Comparison of ENCODE assay signal across 1 cellular context in the genomic region with DNA sequence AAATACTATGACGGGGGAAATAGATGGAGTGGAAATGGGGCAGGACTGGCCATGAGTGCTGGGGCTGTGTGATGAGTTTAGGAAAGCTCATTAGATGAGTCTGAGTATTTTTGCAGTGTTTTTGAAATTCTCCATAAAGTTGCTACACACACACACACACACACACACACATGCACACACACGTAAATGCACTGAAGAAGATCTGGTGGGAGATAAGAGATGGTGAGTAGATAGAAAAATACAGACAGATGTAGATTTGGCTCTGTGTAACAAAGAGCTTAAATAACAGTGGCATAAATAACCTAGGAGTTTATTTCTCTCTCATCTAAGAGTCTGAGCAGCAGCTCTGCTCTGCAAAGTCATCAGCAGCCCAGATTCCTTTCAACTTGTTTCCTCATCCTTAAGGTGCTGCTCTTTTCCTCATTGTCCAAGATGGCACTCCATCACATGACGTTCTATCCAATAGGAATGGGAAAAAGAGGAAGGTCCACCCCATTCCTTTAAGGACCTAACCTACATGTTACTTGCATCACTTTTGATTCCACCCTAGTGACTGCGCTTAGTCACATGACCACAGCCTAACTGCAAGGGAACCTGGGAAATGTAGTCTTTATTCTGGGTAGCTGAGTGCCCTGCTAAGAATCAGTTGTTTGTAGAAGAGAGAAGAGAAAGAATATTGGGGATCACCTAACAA.
A peak's percentile ranks its signal among the peaks of the same experiment; 100 is the strongest.
TF ChIP-seq lines count a peak whose summit lies in the region.

No MANE protein-coding gene starts in this region.

TF ChIP-seq in K562, 482 proteins besides CTCF, POLR2A, EP300 and RAD21 (continued from another document and continues in another):
- TF ChIP-seq FOXK2 (conservative IDR thresholded peaks at IDR 0.05 in 1 of 2, IDR thresholded peaks at IDR 0.05 in 1 of 2; ENCODE audit: low read depth in 2 of 2) (0 out of 4 replicates have a peak, but pooled peaks of 1 of the 2 experiments have one; percentile 21), NFIC (IDR thresholded peaks at IDR 0.05) (peak; percentile 40; the same call in 1 of the 2 replicates), RCOR1 (IDR thresholded peaks at IDR 0.05; ENCODE audit: borderline replicate concordance in 1 of 2, low read depth in 2 of 2, low read length in 2 of 2) (peak in 1 of 2 experiments; percentile 52; a peak in 1 of 4 replicates), SIX5 (IDR thresholded peaks at IDR 0.05; ENCODE audit: borderline replicate concordance in 1 of 2, insufficient read depth in 1 of 2, low read depth in 1 of 2, low read length in 2 of 2) (peak; percentile 72 to 77), C11orf30 (IDR thresholded peaks at IDR 0.05; ENCODE audit: low read depth) (no peak; the same call in 1 of the 2 replicates), ZNF140 (CRISPR knock-in tag; IDR thresholded peaks at IDR 0.05) (no peak), NCOA4 (IDR thresholded peaks at IDR 0.05; ENCODE audit: partially characterized antibody) (no peak), ETV1 (tag; conservative IDR thresholded peaks at IDR 0.05; ENCODE audit: low read depth) (no peak), HNRNPLL (IDR thresholded peaks at IDR 0.05; ENCODE audit: low read depth, low read length, poor library complexity, severe bottlenecking) (no peak), PTRF (tag; IDR thresholded peaks at IDR 0.05) (no peak), ESRRA (IDR thresholded peaks at IDR 0.05; ENCODE audit: borderline replicate concordance, low read depth) (no peak), GTF2A2 (tag; IDR thresholded peaks at IDR 0.05) (no peak), SIRT6 (IDR thresholded peaks at IDR 0.05; ENCODE audit: low read depth, low read length) (no peak), MCM3 (IDR thresholded peaks at IDR 0.05) (no peak), ZBTB7A (IDR thresholded peaks at IDR 0.05; ENCODE audit: borderline replicate concordance, control insufficient read depth, low read depth, low read length) (no peak), GABPB2 (CRISPR knock-in tag; conservative IDR thresholded peaks at IDR 0.05) (no peak), PHB2 (IDR thresholded peaks at IDR 0.05; ENCODE audit: low read depth) (no peak), NCOA1 (IDR thresholded peaks at IDR 0.05; ENCODE audit: low read depth) (no peak), CBX2 (IDR thresholded peaks at IDR 0.05; ENCODE audit: insufficient read depth, low read length, poor library complexity, severe bottlenecking) (no peak), ZNF830 (CRISPR knock-in tag; IDR thresholded peaks at IDR 0.05) (no peak), NFRKB (IDR thresholded peaks at IDR 0.05; ENCODE audit: low read depth) (no peak), SAP30 (IDR thresholded peaks at IDR 0.05; ENCODE audit: borderline replicate concordance, insufficient read depth, low read depth, low read length, poor library complexity, severe bottlenecking) (no peak), OTX1 (CRISPR knock-in tag; IDR thresholded peaks at IDR 0.05) (no peak), ZNF24 (IDR thresholded peaks at IDR 0.05) (no peak), NR2C2 (CRISPR knock-in tag; IDR thresholded peaks at IDR 0.05) (no peak), NR2C2 (tag; IDR thresholded peaks at IDR 0.05) (no peak; the same call in 1 of the 2 replicates), SP1 (CRISPR knock-in tag; IDR thresholded peaks at IDR 0.05) (no peak), HOXB6 (CRISPR knock-in tag; IDR thresholded peaks at IDR 0.05; ENCODE audit: borderline replicate concordance) (no peak), EP400 (IDR thresholded peaks at IDR 0.05) (no peak), KAT8 (IDR thresholded peaks at IDR 0.05; ENCODE audit: low read depth) (no peak), ZNF79 (CRISPR knock-in tag; IDR thresholded peaks at IDR 0.05; ENCODE audit: low read depth) (no peak), NCOA6 (IDR thresholded peaks at IDR 0.05) (no peak), SRSF7 (optimal IDR thresholded peaks at IDR 0.05; ENCODE audit: low read depth, low read length) (no peak), KHSRP (IDR thresholded peaks at IDR 0.05) (no peak), CBFB (CRISPR knock-in tag; IDR thresholded peaks at IDR 0.05) (no peak), ZNF695 (CRISPR knock-in tag; IDR thresholded peaks at IDR 0.05) (no peak), SRF (CRISPR knock-in tag; IDR thresholded peaks at IDR 0.05) (peak in 1 of 2 experiments; percentile 90; a peak in 1 of 4 replicates), ZNF444 (CRISPR knock-in tag; IDR thresholded peaks at IDR 0.05) (no peak), MEF2D (tag; conservative IDR thresholded peaks at IDR 0.05; ENCODE audit: low read depth) (no peak), ZKSCAN8 (CRISPR knock-in tag; IDR thresholded peaks at IDR 0.05) (no peak), YY1 (IDR thresholded peaks at IDR 0.05; ENCODE audit: borderline replicate concordance in 1 of 3, control insufficient read depth in 1 of 3, extremely low read depth in 1 of 3, insufficient read depth in 3 of 3, insufficient read length in 1 of 3, insufficient replicate concordance in 2 of 3, low read depth in 1 of 3, low read length in 2 of 3) (no peak), ZBED1 (IDR thresholded peaks at IDR 0.05) (no peak), ZNF224 (CRISPR knock-in tag; IDR thresholded peaks at IDR 0.05) (no peak), ASH1L (IDR thresholded peaks at IDR 0.05; ENCODE audit: borderline replicate concordance, low read depth, partially characterized antibody) (no peak), YBX1 (IDR thresholded peaks at IDR 0.05) (no peak), E2F3 (CRISPR knock-in tag; IDR thresholded peaks at IDR 0.05) (no peak), ZNF175 (CRISPR knock-in tag; IDR thresholded peaks at IDR 0.05; ENCODE audit: low read depth) (no peak), TOE1 (IDR thresholded peaks at IDR 0.05; ENCODE audit: borderline replicate concordance) (peak; percentile 97), TOE1 (CRISPR knock-in tag; IDR thresholded peaks at IDR 0.05; ENCODE audit: borderline replicate concordance, low read depth) (no peak), HDAC1 (IDR thresholded peaks at IDR 0.05) (no peak), FOSL1 (tag; conservative IDR thresholded peaks at IDR 0.05) (peak; percentile 27; the same call in 1 of the 2 replicates), TRIM24 (IDR thresholded peaks at IDR 0.05) (peak in 1 of 2 experiments; percentile 63; a peak in 1 of 4 replicates)
- TF ChIP-seq, protein P1, sequence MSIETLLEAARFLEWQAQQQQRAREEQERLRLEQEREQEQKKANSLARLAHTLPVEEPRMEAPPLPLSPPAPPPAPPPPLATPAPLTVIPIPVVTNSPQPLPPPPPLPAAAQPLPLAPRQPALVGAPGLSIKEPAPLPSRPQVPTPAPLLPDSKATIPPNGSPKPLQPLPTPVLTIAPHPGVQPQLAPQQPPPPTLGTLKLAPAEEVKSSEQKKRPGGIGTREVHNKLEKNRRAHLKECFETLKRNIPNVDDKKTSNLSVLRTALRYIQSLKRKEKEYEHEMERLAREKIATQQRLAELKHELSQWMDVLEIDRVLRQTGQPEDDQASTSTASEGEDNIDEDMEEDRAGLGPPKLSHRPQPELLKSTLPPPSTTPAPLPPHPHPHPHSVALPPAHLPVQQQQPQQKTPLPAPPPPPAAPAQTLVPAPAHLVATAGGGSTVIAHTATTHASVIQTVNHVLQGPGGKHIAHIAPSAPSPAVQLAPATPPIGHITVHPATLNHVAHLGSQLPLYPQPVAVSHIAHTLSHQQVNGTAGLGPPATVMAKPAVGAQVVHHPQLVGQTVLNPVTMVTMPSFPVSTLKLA (conservative IDR thresholded peaks at IDR 0.05): no peak
- TF ChIP-seq, protein P2, sequence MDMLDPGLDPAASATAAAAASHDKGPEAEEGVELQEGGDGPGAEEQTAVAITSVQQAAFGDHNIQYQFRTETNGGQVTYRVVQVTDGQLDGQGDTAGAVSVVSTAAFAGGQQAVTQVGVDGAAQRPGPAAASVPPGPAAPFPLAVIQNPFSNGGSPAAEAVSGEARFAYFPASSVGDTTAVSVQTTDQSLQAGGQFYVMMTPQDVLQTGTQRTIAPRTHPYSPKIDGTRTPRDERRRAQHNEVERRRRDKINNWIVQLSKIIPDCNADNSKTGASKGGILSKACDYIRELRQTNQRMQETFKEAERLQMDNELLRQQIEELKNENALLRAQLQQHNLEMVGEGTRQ (CRISPR knock-in tag; IDR thresholded peaks at IDR 0.05): peak; percentile 95
- TF ChIP-seq, protein P3, sequence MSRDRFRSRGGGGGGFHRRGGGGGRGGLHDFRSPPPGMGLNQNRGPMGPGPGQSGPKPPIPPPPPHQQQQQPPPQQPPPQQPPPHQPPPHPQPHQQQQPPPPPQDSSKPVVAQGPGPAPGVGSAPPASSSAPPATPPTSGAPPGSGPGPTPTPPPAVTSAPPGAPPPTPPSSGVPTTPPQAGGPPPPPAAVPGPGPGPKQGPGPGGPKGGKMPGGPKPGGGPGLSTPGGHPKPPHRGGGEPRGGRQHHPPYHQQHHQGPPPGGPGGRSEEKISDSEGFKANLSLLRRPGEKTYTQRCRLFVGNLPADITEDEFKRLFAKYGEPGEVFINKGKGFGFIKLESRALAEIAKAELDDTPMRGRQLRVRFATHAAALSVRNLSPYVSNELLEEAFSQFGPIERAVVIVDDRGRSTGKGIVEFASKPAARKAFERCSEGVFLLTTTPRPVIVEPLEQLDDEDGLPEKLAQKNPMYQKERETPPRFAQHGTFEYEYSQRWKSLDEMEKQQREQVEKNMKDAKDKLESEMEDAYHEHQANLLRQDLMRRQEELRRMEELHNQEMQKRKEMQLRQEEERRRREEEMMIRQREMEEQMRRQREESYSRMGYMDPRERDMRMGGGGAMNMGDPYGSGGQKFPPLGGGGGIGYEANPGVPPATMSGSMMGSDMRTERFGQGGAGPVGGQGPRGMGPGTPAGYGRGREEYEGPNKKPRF (IDR thresholded peaks at IDR 0.05; ENCODE audit: low read depth, low read length): no peak
- TF ChIP-seq, protein P4, sequence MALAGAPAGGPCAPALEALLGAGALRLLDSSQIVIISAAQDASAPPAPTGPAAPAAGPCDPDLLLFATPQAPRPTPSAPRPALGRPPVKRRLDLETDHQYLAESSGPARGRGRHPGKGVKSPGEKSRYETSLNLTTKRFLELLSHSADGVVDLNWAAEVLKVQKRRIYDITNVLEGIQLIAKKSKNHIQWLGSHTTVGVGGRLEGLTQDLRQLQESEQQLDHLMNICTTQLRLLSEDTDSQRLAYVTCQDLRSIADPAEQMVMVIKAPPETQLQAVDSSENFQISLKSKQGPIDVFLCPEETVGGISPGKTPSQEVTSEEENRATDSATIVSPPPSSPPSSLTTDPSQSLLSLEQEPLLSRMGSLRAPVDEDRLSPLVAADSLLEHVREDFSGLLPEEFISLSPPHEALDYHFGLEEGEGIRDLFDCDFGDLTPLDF (CRISPR knock-in tag; IDR thresholded peaks at IDR 0.05): no peak
- TF ChIP-seq, protein P5, sequence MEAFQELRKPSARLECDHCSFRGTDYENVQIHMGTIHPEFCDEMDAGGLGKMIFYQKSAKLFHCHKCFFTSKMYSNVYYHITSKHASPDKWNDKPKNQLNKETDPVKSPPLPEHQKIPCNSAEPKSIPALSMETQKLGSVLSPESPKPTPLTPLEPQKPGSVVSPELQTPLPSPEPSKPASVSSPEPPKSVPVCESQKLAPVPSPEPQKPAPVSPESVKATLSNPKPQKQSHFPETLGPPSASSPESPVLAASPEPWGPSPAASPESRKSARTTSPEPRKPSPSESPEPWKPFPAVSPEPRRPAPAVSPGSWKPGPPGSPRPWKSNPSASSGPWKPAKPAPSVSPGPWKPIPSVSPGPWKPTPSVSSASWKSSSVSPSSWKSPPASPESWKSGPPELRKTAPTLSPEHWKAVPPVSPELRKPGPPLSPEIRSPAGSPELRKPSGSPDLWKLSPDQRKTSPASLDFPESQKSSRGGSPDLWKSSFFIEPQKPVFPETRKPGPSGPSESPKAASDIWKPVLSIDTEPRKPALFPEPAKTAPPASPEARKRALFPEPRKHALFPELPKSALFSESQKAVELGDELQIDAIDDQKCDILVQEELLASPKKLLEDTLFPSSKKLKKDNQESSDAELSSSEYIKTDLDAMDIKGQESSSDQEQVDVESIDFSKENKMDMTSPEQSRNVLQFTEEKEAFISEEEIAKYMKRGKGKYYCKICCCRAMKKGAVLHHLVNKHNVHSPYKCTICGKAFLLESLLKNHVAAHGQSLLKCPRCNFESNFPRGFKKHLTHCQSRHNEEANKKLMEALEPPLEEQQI (IDR thresholded peaks at IDR 0.05): no peak
- TF ChIP-seq, protein P6, sequence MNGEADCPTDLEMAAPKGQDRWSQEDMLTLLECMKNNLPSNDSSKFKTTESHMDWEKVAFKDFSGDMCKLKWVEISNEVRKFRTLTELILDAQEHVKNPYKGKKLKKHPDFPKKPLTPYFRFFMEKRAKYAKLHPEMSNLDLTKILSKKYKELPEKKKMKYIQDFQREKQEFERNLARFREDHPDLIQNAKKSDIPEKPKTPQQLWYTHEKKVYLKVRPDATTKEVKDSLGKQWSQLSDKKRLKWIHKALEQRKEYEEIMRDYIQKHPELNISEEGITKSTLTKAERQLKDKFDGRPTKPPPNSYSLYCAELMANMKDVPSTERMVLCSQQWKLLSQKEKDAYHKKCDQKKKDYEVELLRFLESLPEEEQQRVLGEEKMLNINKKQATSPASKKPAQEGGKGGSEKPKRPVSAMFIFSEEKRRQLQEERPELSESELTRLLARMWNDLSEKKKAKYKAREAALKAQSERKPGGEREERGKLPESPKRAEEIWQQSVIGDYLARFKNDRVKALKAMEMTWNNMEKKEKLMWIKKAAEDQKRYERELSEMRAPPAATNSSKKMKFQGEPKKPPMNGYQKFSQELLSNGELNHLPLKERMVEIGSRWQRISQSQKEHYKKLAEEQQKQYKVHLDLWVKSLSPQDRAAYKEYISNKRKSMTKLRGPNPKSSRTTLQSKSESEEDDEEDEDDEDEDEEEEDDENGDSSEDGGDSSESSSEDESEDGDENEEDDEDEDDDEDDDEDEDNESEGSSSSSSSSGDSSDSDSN (IDR thresholded peaks at IDR 0.05; ENCODE audit: borderline replicate concordance in 1 of 2, low read depth in 2 of 2, low read length in 2 of 2): no peak
- TF ChIP-seq, protein P7, sequence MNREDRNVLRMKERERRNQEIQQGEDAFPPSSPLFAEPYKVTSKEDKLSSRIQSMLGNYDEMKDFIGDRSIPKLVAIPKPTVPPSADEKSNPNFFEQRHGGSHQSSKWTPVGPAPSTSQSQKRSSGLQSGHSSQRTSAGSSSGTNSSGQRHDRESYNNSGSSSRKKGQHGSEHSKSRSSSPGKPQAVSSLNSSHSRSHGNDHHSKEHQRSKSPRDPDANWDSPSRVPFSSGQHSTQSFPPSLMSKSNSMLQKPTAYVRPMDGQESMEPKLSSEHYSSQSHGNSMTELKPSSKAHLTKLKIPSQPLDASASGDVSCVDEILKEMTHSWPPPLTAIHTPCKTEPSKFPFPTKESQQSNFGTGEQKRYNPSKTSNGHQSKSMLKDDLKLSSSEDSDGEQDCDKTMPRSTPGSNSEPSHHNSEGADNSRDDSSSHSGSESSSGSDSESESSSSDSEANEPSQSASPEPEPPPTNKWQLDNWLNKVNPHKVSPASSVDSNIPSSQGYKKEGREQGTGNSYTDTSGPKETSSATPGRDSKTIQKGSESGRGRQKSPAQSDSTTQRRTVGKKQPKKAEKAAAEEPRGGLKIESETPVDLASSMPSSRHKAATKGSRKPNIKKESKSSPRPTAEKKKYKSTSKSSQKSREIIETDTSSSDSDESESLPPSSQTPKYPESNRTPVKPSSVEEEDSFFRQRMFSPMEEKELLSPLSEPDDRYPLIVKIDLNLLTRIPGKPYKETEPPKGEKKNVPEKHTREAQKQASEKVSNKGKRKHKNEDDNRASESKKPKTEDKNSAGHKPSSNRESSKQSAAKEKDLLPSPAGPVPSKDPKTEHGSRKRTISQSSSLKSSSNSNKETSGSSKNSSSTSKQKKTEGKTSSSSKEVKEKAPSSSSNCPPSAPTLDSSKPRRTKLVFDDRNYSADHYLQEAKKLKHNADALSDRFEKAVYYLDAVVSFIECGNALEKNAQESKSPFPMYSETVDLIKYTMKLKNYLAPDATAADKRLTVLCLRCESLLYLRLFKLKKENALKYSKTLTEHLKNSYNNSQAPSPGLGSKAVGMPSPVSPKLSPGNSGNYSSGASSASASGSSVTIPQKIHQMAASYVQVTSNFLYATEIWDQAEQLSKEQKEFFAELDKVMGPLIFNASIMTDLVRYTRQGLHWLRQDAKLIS (CRISPR knock-in tag; IDR thresholded peaks at IDR 0.05): no peak
